ENCODE assay signal across 1 cellular context in the genomic region with DNA sequence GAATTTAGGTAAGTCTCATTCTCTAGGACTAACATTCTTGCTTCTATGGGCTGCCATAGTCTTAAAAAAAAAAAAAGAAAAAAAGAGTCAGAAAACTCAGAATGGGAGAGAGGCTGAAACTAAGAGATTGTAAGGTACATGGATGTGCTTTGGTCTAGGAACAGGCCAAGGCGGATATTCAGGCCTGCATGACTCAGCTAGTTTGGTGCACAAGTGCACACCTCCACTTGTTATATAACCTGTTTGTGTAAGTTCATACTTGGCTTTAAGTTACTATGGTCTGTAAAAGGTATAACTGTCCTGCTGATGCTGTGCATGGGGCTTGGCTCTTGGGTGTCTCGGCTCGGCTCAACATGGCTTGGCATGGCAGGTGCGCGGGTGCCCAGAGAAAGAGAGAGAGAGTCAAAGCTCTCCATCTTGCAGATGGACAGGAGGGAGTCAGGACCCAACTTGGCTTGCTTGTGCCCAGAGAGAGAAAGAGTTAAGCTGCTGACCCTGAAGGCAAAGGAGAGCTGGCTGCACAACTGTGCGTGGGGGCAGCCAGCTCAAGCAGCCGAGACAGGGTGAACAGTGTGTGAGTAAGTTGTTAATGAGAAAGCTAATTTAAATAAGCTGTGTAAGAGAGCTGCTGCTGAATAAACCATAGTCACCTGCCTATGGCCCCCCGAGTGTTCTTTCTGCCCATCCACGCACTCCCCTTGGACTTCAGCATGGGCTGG.
TF ChIP-seq lines count a peak whose summit lies in the region.

No MANE protein-coding gene starts in this region.

TF ChIP-seq in GM23338, 12 proteins besides CTCF, POLR2A, EP300 and RAD21 (continued from another document):
- TF ChIP-seq, protein P1, sequence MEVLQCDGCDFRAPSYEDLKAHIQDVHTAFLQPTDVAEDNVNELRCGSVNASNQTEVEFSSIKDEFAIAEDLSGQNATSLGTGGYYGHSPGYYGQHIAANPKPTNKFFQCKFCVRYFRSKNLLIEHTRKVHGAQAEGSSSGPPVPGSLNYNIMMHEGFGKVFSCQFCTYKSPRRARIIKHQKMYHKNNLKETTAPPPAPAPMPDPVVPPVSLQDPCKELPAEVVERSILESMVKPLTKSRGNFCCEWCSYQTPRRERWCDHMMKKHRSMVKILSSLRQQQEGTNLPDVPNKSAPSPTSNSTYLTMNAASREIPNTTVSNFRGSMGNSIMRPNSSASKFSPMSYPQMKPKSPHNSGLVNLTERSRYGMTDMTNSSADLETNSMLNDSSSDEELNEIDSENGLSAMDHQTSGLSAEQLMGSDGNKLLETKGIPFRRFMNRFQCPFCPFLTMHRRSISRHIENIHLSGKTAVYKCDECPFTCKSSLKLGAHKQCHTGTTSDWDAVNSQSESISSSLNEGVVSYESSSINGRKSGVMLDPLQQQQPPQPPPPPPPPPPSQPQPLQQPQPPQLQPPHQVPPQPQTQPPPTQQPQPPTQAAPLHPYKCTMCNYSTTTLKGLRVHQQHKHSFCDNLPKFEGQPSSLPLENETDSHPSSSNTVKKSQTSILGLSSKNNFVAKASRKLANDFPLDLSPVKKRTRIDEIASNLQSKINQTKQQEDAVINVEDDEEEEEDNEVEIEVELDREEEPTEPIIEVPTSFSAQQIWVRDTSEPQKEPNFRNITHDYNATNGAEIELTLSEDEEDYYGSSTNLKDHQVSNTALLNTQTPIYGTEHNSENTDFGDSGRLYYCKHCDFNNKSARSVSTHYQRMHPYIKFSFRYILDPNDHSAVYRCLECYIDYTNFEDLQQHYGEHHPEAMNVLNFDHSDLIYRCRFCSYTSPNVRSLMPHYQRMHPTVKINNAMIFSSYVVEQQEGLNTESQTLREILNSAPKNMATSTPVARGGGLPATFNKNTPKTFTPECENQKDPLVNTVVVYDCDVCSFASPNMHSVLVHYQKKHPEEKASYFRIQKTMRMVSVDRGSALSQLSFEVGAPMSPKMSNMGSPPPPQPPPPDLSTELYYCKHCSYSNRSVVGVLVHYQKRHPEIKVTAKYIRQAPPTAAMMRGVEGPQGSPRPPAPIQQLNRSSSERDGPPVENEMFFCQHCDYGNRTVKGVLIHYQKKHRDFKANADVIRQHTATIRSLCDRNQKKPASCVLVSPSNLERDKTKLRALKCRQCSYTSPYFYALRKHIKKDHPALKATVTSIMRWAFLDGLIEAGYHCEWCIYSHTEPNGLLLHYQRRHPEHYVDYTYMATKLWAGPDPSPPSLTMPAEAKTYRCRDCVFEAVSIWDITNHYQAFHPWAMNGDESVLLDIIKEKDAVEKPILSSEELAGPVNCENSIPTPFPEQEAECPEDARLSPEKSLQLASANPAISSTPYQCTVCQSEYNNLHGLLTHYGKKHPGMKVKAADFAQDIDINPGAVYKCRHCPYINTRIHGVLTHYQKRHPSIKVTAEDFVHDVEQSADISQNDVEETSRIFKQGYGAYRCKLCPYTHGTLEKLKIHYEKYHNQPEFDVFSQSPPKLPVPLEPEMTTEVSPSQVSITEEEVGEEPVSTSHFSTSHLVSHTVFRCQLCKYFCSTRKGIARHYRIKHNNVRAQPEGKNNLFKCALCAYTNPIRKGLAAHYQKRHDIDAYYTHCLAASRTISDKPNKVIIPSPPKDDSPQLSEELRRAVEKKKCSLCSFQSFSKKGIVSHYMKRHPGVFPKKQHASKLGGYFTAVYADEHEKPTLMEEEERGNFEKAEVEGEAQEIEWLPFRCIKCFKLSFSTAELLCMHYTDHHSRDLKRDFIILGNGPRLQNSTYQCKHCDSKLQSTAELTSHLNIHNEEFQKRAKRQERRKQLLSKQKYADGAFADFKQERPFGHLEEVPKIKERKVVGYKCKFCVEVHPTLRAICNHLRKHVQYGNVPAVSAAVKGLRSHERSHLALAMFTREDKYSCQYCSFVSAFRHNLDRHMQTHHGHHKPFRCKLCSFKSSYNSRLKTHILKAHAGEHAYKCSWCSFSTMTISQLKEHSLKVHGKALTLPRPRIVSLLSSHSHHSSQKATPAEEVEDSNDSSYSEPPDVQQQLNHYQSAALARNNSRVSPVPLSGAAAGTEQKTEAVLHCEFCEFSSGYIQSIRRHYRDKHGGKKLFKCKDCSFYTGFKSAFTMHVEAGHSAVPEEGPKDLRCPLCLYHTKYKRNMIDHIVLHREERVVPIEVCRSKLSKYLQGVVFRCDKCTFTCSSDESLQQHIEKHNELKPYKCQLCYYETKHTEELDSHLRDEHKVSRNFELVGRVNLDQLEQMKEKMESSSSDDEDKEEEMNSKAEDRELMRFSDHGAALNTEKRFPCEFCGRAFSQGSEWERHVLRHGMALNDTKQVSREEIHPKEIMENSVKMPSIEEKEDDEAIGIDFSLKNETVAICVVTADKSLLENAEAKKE (CRISPR knock-in tag; IDR thresholded peaks at IDR 0.05), result no peak
- TF ChIP-seq, protein P2, sequence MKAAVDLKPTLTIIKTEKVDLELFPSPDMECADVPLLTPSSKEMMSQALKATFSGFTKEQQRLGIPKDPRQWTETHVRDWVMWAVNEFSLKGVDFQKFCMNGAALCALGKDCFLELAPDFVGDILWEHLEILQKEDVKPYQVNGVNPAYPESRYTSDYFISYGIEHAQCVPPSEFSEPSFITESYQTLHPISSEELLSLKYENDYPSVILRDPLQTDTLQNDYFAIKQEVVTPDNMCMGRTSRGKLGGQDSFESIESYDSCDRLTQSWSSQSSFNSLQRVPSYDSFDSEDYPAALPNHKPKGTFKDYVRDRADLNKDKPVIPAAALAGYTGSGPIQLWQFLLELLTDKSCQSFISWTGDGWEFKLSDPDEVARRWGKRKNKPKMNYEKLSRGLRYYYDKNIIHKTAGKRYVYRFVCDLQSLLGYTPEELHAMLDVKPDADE (IDR thresholded peaks at IDR 0.05), result no peak
- TF ChIP-seq CREB1 (CRISPR knock-in tag; IDR thresholded peaks at IDR 0.05; ENCODE audit: low read depth), result no peak
